In the genomic region with DNA sequence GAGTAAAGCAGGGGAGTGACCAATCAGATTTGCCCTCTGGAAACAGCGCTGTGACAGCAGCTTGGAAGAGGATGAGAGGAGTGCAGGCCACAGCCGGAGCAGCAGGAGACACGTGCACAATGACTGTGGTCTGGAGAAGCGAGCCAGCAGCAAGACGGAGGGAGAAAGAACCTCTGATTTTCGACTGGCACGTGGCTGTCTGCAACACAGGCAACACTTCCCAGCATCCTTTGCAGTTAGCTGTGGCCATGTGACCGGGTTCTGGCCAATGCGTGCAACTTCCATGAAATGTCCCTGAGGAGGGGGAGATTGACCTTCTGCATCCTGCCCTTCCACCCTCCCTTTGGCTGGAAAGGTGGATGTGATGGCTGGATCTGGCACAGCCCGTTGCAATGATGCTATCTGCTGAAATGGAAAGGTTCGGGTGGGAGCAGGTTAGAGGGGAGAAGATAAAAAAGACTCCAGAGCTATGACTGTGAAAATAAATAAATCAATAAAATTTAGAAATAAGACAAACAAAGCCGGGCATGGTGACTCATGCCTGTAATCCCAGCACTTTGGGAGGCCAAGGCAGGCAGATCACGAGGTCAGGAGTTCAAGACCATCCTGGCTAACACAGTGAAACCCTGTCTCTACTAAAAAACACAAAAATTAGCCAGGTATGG, we compare ENCODE assay signal across 2 cellular contexts.
TF ChIP-seq lines count a peak whose summit lies in the region.

No MANE protein-coding gene starts in this region.

TF ChIP-seq in Ishikawa, 13 proteins besides CTCF, POLR2A, EP300 and RAD21:
- no peak for TF ChIP-seq ZBTB7A (IDR thresholded peaks at IDR 0.05; ENCODE audit: low read depth)
- TF ChIP-seq, protein P1, sequence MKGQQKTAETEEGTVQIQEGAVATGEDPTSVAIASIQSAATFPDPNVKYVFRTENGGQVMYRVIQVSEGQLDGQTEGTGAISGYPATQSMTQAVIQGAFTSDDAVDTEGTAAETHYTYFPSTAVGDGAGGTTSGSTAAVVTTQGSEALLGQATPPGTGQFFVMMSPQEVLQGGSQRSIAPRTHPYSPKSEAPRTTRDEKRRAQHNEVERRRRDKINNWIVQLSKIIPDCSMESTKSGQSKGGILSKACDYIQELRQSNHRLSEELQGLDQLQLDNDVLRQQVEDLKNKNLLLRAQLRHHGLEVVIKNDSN (IDR thresholded peaks at IDR 0.05): peak; percentile 77

TF ChIP-seq in HepG2, 621 proteins besides CTCF, POLR2A, EP300 and RAD21 (continues in another document):
- TF ChIP-seq ZNF766 (CRISPR knock-in tag; IDR thresholded peaks at IDR 0.05; ENCODE audit: borderline replicate concordance): no peak
- TF ChIP-seq KLF13 (CRISPR knock-in tag; IDR thresholded peaks at IDR 0.05): no peak
- TF ChIP-seq TEAD3 (CRISPR knock-in tag; optimal IDR thresholded peaks at IDR 0.05; ENCODE audit: borderline replicate concordance): no peak
- TF ChIP-seq, protein P2, sequence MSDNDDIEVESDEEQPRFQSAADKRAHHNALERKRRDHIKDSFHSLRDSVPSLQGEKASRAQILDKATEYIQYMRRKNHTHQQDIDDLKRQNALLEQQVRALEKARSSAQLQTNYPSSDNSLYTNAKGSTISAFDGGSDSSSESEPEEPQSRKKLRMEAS (IDR thresholded peaks at IDR 0.05): peak; percentile 73
- TF ChIP-seq, protein P3, sequence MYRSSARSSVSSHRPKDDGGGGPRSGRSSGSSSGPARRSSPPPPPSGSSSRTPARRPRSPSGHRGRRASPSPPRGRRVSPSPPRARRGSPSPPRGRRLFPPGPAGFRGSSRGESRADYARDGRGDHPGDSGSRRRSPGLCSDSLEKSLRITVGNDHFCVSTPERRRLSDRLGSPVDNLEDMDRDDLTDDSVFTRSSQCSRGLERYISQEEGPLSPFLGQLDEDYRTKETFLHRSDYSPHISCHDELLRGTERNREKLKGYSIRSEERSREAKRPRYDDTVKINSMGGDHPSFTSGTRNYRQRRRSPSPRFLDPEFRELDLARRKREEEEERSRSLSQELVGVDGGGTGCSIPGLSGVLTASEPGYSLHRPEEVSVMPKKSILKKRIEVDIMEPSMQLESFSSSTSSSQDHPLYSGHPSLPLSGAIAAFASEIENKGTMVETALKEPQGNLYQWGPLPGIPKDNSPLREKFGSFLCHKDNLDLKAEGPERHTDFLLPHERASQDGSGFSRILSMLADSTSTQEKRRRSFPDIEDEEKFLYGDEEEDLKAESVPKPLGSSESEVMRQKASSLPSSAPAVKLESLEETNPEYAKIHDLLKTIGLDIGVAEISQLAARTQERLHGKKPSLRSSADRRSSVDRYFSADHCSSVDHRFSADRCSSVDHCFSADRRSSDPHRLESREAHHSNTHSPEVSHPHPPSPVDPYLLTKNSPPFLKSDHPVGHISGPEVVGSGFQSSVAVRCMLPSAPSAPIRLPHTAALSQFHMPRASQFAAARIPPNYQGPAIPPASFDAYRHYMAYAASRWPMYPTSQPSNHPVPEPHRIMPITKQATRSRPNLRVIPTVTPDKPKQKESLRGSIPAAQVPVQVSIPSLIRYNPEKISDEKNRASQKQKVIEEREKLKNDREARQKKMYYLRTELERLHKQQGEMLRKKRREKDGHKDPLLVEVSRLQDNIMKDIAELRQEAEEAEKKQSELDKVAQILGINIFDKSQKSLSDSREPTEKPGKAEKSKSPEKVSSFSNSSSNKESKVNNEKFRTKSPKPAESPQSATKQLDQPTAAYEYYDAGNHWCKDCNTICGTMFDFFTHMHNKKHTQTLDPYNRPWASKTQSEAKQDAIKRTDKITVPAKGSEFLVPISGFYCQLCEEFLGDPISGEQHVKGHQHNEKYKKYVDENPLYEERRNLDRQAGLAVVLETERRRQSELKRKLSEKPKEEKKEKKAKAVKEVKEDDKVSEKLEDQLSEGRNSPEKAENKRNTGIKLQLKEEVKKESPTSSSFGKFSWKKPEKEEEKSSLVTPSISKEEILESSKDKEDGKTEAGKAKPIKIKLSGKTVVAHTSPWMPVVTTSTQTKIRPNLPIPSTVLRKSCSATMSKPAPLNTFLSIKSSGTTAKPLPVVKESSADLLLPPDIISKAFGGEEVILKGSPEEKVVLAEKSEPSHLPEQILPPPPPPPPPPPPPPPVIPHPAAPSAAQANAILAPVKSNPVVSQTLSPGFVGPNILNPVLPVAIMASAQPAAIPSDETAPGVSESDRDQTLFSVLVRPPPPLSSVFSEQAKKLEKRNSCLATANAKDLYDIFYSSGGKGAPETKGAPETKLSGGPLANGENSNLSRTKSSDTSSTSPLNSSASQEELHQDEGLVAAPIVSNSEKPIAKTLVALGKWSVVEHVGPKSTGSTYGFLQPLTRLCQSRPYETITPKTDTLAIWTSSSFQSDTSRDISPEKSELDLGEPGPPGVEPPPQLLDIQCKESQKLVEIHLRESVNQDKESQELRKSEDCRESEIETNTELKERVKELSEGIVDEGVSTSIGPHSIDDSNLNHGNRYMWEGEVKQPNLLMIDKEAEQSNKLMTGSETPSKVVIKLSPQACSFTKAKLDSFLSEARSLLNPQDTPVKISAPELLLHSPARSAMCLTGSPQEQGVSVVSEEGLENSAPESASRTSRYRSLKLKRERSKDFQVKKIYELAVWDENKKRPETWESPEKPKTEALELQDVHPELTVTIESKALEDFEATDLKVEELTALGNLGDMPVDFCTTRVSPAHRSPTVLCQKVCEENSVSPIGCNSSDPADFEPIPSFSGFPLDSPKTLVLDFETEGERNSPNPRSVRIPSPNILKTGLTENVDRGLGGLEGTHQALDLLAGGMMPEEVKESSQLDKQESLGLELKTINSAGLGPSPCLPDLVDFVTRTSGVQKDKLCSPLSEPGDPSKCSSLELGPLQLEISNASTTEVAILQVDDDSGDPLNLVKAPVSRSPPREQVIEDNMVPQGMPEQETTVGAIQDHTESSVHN (CRISPR knock-in tag; IDR thresholded peaks at IDR 0.05): no peak
- TF ChIP-seq ZSCAN20 (CRISPR knock-in tag; IDR thresholded peaks at IDR 0.05; ENCODE audit: borderline replicate concordance): no peak
- 0 out of 2 replicates have a peak, but pooled peaks have one; percentile 8 for TF ChIP-seq SP2 (CRISPR knock-in tag; IDR thresholded peaks at IDR 0.05)
- TF ChIP-seq, protein P4, sequence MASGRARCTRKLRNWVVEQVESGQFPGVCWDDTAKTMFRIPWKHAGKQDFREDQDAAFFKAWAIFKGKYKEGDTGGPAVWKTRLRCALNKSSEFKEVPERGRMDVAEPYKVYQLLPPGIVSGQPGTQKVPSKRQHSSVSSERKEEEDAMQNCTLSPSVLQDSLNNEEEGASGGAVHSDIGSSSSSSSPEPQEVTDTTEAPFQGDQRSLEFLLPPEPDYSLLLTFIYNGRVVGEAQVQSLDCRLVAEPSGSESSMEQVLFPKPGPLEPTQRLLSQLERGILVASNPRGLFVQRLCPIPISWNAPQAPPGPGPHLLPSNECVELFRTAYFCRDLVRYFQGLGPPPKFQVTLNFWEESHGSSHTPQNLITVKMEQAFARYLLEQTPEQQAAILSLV (CRISPR knock-in tag; IDR thresholded peaks at IDR 0.05; ENCODE audit: borderline replicate concordance): no peak
- TF ChIP-seq, protein P5, sequence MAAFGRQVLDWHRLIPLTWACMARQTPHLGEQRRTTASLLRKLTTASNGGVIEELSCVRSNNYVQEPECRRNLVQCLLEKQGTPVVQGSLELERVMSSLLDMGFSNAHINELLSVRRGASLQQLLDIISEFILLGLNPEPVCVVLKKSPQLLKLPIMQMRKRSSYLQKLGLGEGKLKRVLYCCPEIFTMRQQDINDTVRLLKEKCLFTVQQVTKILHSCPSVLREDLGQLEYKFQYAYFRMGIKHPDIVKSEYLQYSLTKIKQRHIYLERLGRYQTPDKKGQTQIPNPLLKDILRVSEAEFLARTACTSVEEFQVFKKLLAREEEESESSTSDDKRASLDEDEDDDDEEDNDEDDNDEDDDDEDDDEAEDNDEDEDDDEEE (CRISPR knock-in tag; IDR thresholded peaks at IDR 0.05): no peak
- no peak for TF ChIP-seq THYN1 (CRISPR knock-in tag; IDR thresholded peaks at IDR 0.05; ENCODE audit: borderline replicate concordance, low read depth)
- no peak for TF ChIP-seq ZNF3 (CRISPR knock-in tag; IDR thresholded peaks at IDR 0.05)
- TF ChIP-seq, protein P6, sequence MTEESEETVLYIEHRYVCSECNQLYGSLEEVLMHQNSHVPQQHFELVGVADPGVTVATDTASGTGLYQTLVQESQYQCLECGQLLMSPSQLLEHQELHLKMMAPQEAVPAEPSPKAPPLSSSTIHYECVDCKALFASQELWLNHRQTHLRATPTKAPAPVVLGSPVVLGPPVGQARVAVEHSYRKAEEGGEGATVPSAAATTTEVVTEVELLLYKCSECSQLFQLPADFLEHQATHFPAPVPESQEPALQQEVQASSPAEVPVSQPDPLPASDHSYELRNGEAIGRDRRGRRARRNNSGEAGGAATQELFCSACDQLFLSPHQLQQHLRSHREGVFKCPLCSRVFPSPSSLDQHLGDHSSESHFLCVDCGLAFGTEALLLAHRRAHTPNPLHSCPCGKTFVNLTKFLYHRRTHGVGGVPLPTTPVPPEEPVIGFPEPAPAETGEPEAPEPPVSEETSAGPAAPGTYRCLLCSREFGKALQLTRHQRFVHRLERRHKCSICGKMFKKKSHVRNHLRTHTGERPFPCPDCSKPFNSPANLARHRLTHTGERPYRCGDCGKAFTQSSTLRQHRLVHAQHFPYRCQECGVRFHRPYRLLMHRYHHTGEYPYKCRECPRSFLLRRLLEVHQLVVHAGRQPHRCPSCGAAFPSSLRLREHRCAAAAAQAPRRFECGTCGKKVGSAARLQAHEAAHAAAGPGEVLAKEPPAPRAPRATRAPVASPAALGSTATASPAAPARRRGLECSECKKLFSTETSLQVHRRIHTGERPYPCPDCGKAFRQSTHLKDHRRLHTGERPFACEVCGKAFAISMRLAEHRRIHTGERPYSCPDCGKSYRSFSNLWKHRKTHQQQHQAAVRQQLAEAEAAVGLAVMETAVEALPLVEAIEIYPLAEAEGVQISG (CRISPR knock-in tag; IDR thresholded peaks at IDR 0.05): no peak
- no peak for TF ChIP-seq GATA4 (IDR thresholded peaks at IDR 0.05; ENCODE audit: borderline replicate concordance, low read depth)
- TF ChIP-seq, protein P7, sequence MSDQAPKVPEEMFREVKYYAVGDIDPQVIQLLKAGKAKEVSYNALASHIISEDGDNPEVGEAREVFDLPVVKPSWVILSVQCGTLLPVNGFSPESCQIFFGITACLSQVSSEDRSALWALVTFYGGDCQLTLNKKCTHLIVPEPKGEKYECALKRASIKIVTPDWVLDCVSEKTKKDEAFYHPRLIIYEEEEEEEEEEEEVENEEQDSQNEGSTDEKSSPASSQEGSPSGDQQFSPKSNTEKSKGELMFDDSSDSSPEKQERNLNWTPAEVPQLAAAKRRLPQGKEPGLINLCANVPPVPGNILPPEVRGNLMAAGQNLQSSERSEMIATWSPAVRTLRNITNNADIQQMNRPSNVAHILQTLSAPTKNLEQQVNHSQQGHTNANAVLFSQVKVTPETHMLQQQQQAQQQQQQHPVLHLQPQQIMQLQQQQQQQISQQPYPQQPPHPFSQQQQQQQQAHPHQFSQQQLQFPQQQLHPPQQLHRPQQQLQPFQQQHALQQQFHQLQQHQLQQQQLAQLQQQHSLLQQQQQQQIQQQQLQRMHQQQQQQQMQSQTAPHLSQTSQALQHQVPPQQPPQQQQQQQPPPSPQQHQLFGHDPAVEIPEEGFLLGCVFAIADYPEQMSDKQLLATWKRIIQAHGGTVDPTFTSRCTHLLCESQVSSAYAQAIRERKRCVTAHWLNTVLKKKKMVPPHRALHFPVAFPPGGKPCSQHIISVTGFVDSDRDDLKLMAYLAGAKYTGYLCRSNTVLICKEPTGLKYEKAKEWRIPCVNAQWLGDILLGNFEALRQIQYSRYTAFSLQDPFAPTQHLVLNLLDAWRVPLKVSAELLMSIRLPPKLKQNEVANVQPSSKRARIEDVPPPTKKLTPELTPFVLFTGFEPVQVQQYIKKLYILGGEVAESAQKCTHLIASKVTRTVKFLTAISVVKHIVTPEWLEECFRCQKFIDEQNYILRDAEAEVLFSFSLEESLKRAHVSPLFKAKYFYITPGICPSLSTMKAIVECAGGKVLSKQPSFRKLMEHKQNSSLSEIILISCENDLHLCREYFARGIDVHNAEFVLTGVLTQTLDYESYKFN (CRISPR knock-in tag; conservative IDR thresholded peaks at IDR 0.05): peak; percentile 47; the same call in 1 of the 2 replicates
- peak; percentile 55; the same call in 1 of the 2 replicates for TF ChIP-seq NFYB (CRISPR knock-in tag; IDR thresholded peaks at IDR 0.05)
- no peak for TF ChIP-seq ZNF263 (CRISPR knock-in tag; IDR thresholded peaks at IDR 0.05)
- TF ChIP-seq SRSF4 (IDR thresholded peaks at IDR 0.05; ENCODE audit: low read depth, low read length, poor library complexity, severe bottlenecking): no peak
- TF ChIP-seq, protein P8, sequence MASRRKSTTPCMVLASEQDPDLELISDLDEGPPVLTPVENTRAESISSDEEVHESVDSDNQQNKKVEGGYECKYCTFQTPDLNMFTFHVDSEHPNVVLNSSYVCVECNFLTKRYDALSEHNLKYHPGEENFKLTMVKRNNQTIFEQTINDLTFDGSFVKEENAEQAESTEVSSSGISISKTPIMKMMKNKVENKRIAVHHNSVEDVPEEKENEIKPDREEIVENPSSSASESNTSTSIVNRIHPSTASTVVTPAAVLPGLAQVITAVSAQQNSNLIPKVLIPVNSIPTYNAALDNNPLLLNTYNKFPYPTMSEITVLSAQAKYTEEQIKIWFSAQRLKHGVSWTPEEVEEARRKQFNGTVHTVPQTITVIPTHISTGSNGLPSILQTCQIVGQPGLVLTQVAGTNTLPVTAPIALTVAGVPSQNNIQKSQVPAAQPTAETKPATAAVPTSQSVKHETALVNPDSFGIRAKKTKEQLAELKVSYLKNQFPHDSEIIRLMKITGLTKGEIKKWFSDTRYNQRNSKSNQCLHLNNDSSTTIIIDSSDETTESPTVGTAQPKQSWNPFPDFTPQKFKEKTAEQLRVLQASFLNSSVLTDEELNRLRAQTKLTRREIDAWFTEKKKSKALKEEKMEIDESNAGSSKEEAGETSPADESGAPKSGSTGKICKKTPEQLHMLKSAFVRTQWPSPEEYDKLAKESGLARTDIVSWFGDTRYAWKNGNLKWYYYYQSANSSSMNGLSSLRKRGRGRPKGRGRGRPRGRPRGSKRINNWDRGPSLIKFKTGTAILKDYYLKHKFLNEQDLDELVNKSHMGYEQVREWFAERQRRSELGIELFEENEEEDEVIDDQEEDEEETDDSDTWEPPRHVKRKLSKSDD (CRISPR knock-in tag; IDR thresholded peaks at IDR 0.05; ENCODE audit: low read depth): no peak
- no peak for TF ChIP-seq CHCHD3 (CRISPR knock-in tag; IDR thresholded peaks at IDR 0.05)
- no peak for TF ChIP-seq ZNF292 (CRISPR knock-in tag; IDR thresholded peaks at IDR 0.05; ENCODE audit: borderline replicate concordance, low read depth)
- TF ChIP-seq ONECUT2 (CRISPR knock-in tag; IDR thresholded peaks at IDR 0.05): peak; percentile 59
- TF ChIP-seq, protein P9, sequence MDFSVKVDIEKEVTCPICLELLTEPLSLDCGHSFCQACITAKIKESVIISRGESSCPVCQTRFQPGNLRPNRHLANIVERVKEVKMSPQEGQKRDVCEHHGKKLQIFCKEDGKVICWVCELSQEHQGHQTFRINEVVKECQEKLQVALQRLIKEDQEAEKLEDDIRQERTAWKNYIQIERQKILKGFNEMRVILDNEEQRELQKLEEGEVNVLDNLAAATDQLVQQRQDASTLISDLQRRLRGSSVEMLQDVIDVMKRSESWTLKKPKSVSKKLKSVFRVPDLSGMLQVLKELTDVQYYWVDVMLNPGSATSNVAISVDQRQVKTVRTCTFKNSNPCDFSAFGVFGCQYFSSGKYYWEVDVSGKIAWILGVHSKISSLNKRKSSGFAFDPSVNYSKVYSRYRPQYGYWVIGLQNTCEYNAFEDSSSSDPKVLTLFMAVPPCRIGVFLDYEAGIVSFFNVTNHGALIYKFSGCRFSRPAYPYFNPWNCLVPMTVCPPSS (IDR thresholded peaks at IDR 0.05): no peak
- TF ChIP-seq ZNF251 (CRISPR knock-in tag; IDR thresholded peaks at IDR 0.05): no peak
- TF ChIP-seq NFE2 (CRISPR knock-in tag; IDR thresholded peaks at IDR 0.05): no peak
- TF ChIP-seq GTF2F1 (IDR thresholded peaks at IDR 0.05; ENCODE audit: low read length): no peak
